9 cellular contexts compared by ENCODE assay signal in the genomic region with DNA sequence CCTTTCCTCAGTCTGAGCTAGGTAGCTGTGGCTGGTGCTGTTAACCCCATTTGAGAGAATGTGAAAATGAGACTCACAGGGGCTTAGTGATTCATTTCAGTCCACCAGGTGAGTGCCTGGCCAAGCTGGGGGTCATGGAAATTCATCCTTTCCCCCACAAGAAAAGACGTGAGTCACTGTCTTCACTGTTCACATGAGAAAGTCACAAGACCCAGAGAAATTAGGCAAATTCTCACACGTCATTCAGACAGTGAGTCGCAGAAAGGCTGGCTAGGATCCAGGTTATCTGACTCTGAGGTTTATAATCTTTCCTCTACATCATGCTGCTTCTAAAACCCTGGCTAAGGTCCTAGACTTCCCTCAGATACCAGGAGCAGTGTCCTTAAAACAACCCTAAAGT.
DNase-seq lines count a peak whose midpoint lies in the region; ATAC-seq, FAIRE-seq and TF ChIP-seq lines count a peak whose summit lies in the region.
"Had no signal": no experiment of that assay in that cellular context is flagged by ENCODE, and none has a peak within 500 bp of the region (broad histone marks: within the 10 kb centered on the region; RNA-seq: fewer than 3 reads in every experiment).

No MANE protein-coding gene starts in this region.

- H3K79me2 ChIP-seq in astrocyte (ENCODE audit: insufficient read depth, low read length), result no peaks in the 10 kb centered on the region

- peak overlapping the region; percentile 19 for H3K27ac Mint-ChIP-seq in astrocyte (ENCODE audit: unreplicated experiment)
- H3K27ac Mint-ChIP-seq in CD14-positive monocyte, result no peak overlapping the region

- intact Hi-C loops in CD14-positive monocyte (cut with micrococcal nuclease), result no loop called here

- peak overlapping the region; percentile 35 for H3K9ac ChIP-seq in astrocyte (ENCODE audit: low read length)

- H3K4me1 ChIP-seq in astrocyte (ENCODE audit: insufficient read depth, low read length), result peaks cover 5% of the 10 kb centered on the region

- no peak overlapping the region for H2AFZ ChIP-seq in astrocyte (ENCODE audit: low read depth, low read length)

- H3K9me3 ChIP-seq in astrocyte (ENCODE audit: insufficient read depth, low read depth, low read length), result no peaks in the 10 kb centered on the region

- peaks cover 2% of the 10 kb centered on the region for H3K9me3 Mint-ChIP-seq in astrocyte (ENCODE audit: unreplicated experiment)
- H3K9me3 Mint-ChIP-seq in CD14-positive monocyte, result peaks cover 0 to 3% (median 0%) of the 10 kb centered on the region in 7 donors

- ATAC-seq in GM18907 (IDR thresholded peaks at IDR 0.05; ENCODE audit: unreplicated experiment) (peak; percentile 89), HG03039 (IDR thresholded peaks at IDR 0.05; ENCODE audit: unreplicated experiment) (peak; percentile 75)

- H3K4me1 Mint-ChIP-seq in astrocyte (ENCODE audit: low read depth, unreplicated experiment) (peaks cover 24% of the 10 kb centered on the region), CD14-positive monocyte (no peaks in the 10 kb centered on the region)

- no peaks in the 10 kb centered on the region for H3K36me3 Mint-ChIP-seq in astrocyte (ENCODE audit: low read depth, unreplicated experiment)
- no peaks in the 10 kb centered on the region for H3K36me3 Mint-ChIP-seq in CD14-positive monocyte

- H3K27me3 Mint-ChIP-seq in astrocyte (ENCODE audit: low read depth, unreplicated experiment), result no peaks in the 10 kb centered on the region
- H3K27me3 Mint-ChIP-seq in CD14-positive monocyte (ENCODE audit: low read depth in 3 of 3), result peaks cover 0 to 13% (median 3%) of the 10 kb centered on the region in 3 donors

- no peak overlapping the region for H3K4me3 ChIP-seq in astrocyte (ENCODE audit: insufficient read depth, low read depth, low read length)

- H3K27me3 ChIP-seq in astrocyte (ENCODE audit: insufficient read depth, low read length), result peaks cover 3% of the 10 kb centered on the region

- peak overlapping the region; percentile 16 for H3K4me2 ChIP-seq in astrocyte (ENCODE audit: low read length)

- H4K20me1 ChIP-seq in astrocyte (ENCODE audit: insufficient read depth, low read length), result no peaks in the 10 kb centered on the region

- no peaks in the 10 kb centered on the region for H3K36me3 ChIP-seq in astrocyte (ENCODE audit: insufficient read depth, low read length)

- peak overlapping the region; percentile 17 for H3K27ac ChIP-seq in astrocyte (ENCODE audit: low read depth, low read length)

- peak; percentile 91 for DNase-seq in astrocyte (ENCODE audit: low read depth)
- DNase-seq in stimulated activated CD4-positive, alpha-beta T cell treated with anti-CD3 and anti-CD28 coated beads, Interleukin-12 subunit alpha, Interleukin-12 subunit beta, amount 100 ng/mL, for 24 hours (ENCODE audit: low read depth in 2 of 2), result peak; percentile 3 to 24
- DNase-seq in CD14-positive monocyte (ENCODE audit: low spot score), result no peak
- no peak for DNase-seq in epidermal melanocyte (ENCODE audit: insufficient read length, low spot score)
- DNase-seq in NCI-H2171 (lab: John Stamatoyannopoulos, UW), result no peak
- no peak for DNase-seq in NCI-H526 treated with DMSO at 0.1 percent for 48 hours (lab: John Stamatoyannopoulos, UW)

- no peak overlapping the region for H3K4me3 Mint-ChIP-seq in astrocyte (ENCODE audit: unreplicated experiment)
- no peak overlapping the region for H3K4me3 Mint-ChIP-seq in CD14-positive monocyte

- TF ChIP-seq CTCF in astrocyte (IDR thresholded peaks at IDR 0.05; ENCODE audit: insufficient read depth, low read depth, low read length) (no peak), CD14-positive monocyte (IDR thresholded peaks at IDR 0.05) (no peak)

- no peak for FAIRE-seq in astrocyte (lab: Jason Lieb, UNC)
- FAIRE-seq: frontal cortex had no signal

Comparison
In these comparisons a context has a peak if more than half of its experiments do, and no peak if none do; other contexts are left out.
1. DNase-seq: peak in astrocyte (single experiment) and stimulated activated CD4-positive, alpha-beta T cell treated with anti-CD3 and anti-CD28 coated beads, Interleukin-12 subunit alpha, Interleukin-12 subunit beta, amount 100 ng/mL, for 24 hours (2 of 2); none in CD14-positive monocyte (single experiment), epidermal melanocyte (single experiment), NCI-H2171 (single experiment) and NCI-H526 treated with DMSO at 0.1 percent for 48 hours (single experiment).